21 cellular contexts compared by ENCODE assay signal in genomic region chr20:1861996-1862664, GRCh38. TPM values are rescaled to one million over a fixed set of nuclear protein-coding genes. Genes with fewer than 3 reads are reported as not detected.
A peak's percentile ranks its signal among the peaks of the same experiment; 100 is the strongest.
DNase-seq lines count a peak whose midpoint lies in the region; TF ChIP-seq lines count a peak whose summit lies in the region.
"Had no signal": no experiment of that assay in that cellular context is flagged by ENCODE, and none has a peak within 500 bp of the region (broad histone marks: within the 10 kb centered on the region; RNA-seq: fewer than 3 reads in every experiment).

No MANE protein-coding gene starts in this region.

- H3K36me3 Mint-ChIP-seq in MCF 10A (ENCODE audit: insufficient read depth, unreplicated experiment), result no peaks in the 10 kb centered on the region
- H3K36me3 Mint-ChIP-seq in type B pancreatic cell, result no peaks in the 10 kb centered on the region
- H3K36me3 Mint-ChIP-seq: activated naive CD8-positive, alpha-beta T cell treated with anti-CD3 and anti-CD28 coated beads, Interleukin-2, amount 10 ng/mL, durations not matched to agents 7 days and 5 days; CD8-positive, alpha-beta T cell had no signal

- intact Hi-C loops in breast epithelium (cut with DNase I; ENCODE audit: low total_unique reads), result loop anchor here (2.0 kb wide), 1 partner anchor 53 kb away; no protein-coding TSS in a partner anchor
- intact Hi-C loops in MCF 10A (cut with micrococcal nuclease), result no loop called here
- intact Hi-C loops in dorsolateral prefrontal cortex (cut with DNase I), result no loop called here

- no peaks in the 10 kb centered on the region for H3K36me3 ChIP-seq in breast epithelium
- H3K36me3 ChIP-seq in mucosa of rectum (ENCODE audit: control insufficient read depth in 2 of 2, insufficient read depth in 2 of 2, low read length in 2 of 2), result no peaks in the 10 kb centered on the region
- H3K36me3 ChIP-seq: prostate gland had no signal

- H3K27ac Mint-ChIP-seq in MCF 10A (ENCODE audit: low read depth, unreplicated experiment), result no peak overlapping the region
- peak overlapping the region; percentile 76 for H3K27ac Mint-ChIP-seq in type B pancreatic cell
- H3K27ac Mint-ChIP-seq: activated CD8-positive, alpha-beta T cell treated with anti-CD3 and anti-CD28 coated beads for 36 hours; activated naive CD8-positive, alpha-beta T cell treated with anti-CD3 and anti-CD28 coated beads, Interleukin-2, amount 10 ng/mL, durations not matched to agents 7 days and 5 days; CD8-positive, alpha-beta T cell had no signal

- H3K9me3 Mint-ChIP-seq in MCF 10A (ENCODE audit: unreplicated experiment) (no peaks in the 10 kb centered on the region), type B pancreatic cell (no peaks in the 10 kb centered on the region)
- H3K9me3 Mint-ChIP-seq: activated CD8-positive, alpha-beta T cell treated with anti-CD3 and anti-CD28 coated beads for 36 hours; activated naive CD8-positive, alpha-beta T cell treated with anti-CD3 and anti-CD28 coated beads, Interleukin-2, amount 10 ng/mL, durations not matched to agents 7 days and 5 days; CD8-positive, alpha-beta T cell; nephron had no signal

- DNase-seq in breast epithelium (ENCODE audit: low spot score in 2 of 2), result no peak
- DNase-seq in MCF 10A (ENCODE audit: unreplicated experiment), result no peak
- no peak for DNase-seq in dorsolateral prefrontal cortex
- DNase-seq in type B pancreatic cell (ENCODE audit: extremely low spot score, unreplicated experiment), result no peak
- no peak for DNase-seq in GOT3 (lab: John Stamatoyannopoulos, UW)
- no peak for DNase-seq in activated CD4-positive, CD25-positive, alpha-beta regulatory T cell treated with anti-CD3 and anti-CD28 coated beads, Interleukin-2, amount 50 U/mL, for 72 hours
- no peak for DNase-seq in NCI-H146 treated with DMSO at 0.1 percent for 48 hours (lab: John Stamatoyannopoulos, UW; ENCODE audit: unreplicated experiment)
- DNase-seq: activated CD4-positive, alpha-beta T cell treated with anti-CD3 and anti-CD28 coated beads for 1 hour; activated CD8-positive, alpha-beta T cell treated with anti-CD3 and anti-CD28 coated beads for 36 hours; activated effector memory CD4-positive, alpha-beta T cell treated with Interleukin-2 at 50 U/mL for 16 hours; activated naive CD8-positive, alpha-beta T cell treated with anti-CD3 and anti-CD28 coated beads, Interleukin-2, amount 10 ng/mL, durations not matched to agents 7 days and 5 days; AML-193; CD8-positive, alpha-beta T cell; GDM1; midbrain; NCI-H146; NCI-H526 treated with DMSO at 0.1 percent for 48 hours had no signal

- BruUV-seq in MCF 10A (replicated peaks; lab: Mats Ljungman, UMichigan), result no TSS peak

- H3K4me1 Mint-ChIP-seq in MCF 10A (ENCODE audit: insufficient read depth, unreplicated experiment) (peaks cover 6% of the 10 kb centered on the region), type B pancreatic cell (ENCODE audit: unreplicated experiment) (peaks cover 7% of the 10 kb centered on the region)

- H3K4me1 ChIP-seq in breast epithelium (no peaks in the 10 kb centered on the region), mucosa of rectum (ENCODE audit: control insufficient read depth in 2 of 2, insufficient read depth in 2 of 2, low read length in 2 of 2) (peaks cover 5 to 11% of the 10 kb centered on the region in 2 donors)
- H3K4me1 ChIP-seq: prostate gland had no signal

- H3K4me3 ChIP-seq in breast epithelium, result no peak overlapping the region
- peak overlapping the region in 3 of 59 donors; percentile 1 to 34 (median 10) for H3K4me3 ChIP-seq in dorsolateral prefrontal cortex
- H3K4me3 ChIP-seq in mucosa of rectum (ENCODE audit: low read length in 2 of 2), result no peak overlapping the region
- H3K4me3 ChIP-seq: prostate gland had no signal

- H3K4me3 Mint-ChIP-seq in MCF 10A (ENCODE audit: unreplicated experiment) (no peak overlapping the region), type B pancreatic cell (no peak overlapping the region)
- H3K4me3 Mint-ChIP-seq: activated CD8-positive, alpha-beta T cell treated with anti-CD3 and anti-CD28 coated beads for 36 hours; activated naive CD8-positive, alpha-beta T cell treated with anti-CD3 and anti-CD28 coated beads, Interleukin-2, amount 10 ng/mL, durations not matched to agents 7 days and 5 days; CD8-positive, alpha-beta T cell; nephron had no signal

- TF ChIP-seq CTCF in breast epithelium (IDR thresholded peaks at IDR 0.05) (no peak), MCF 10A (IDR thresholded peaks at IDR 0.05; ENCODE audit: unreplicated experiment) (no peak), dorsolateral prefrontal cortex (IDR thresholded peaks at IDR 0.05 in 54 of 56, conservative IDR thresholded peaks at IDR 0.05 in 2 of 56; ENCODE audit: low read depth in 1 of 56, partially characterized antibody in 56 of 56) (no peak), type B pancreatic cell (conservative IDR thresholded peaks at IDR 0.05) (no peak)

- POLR2A ChIA-PET in MCF 10A (lab: Yijun Ruan, JAX), result no interaction called here

- H3K27me3 Mint-ChIP-seq in MCF 10A (ENCODE audit: insufficient read depth, unreplicated experiment) (no peaks in the 10 kb centered on the region), type B pancreatic cell (peaks cover 25% of the 10 kb centered on the region)

- no peak for TF ChIP-seq POLR2A in breast epithelium (IDR thresholded peaks at IDR 0.05)

- no peak overlapping the region for H3K9ac ChIP-seq in mucosa of rectum (ENCODE audit: low read depth in 1 of 2, low read length in 2 of 2)

- H3K27me3 ChIP-seq in breast epithelium (no peaks in the 10 kb centered on the region), dorsolateral prefrontal cortex (no peaks in the 10 kb centered on the region), mucosa of rectum (ENCODE audit: control insufficient read depth in 2 of 2, insufficient read depth in 2 of 2, low read length in 2 of 2) (peaks cover 0 to 3% of the 10 kb centered on the region in 2 donors)

- H3K27ac ChIP-seq in breast epithelium (peak overlapping the region; percentile 66 to 67), dorsolateral prefrontal cortex (peak overlapping the region in 58 of 59 donors; percentile 14 to 92 (median 79)), mucosa of rectum (ENCODE audit: low read depth in 2 of 2, low read length in 2 of 2) (peak overlapping the region; percentile 13 to 66)

- CTCF ChIA-PET in MCF 10A (lab: Yijun Ruan, JAX), result interaction anchor here (0.6 to 0.9 kb wide), 2 partner anchors 40 to 69 kb away, joined by 3 read pairs; no protein-coding TSS in a partner anchor

- H3K9me3 ChIP-seq in breast epithelium, result no peaks in the 10 kb centered on the region
- no peaks in the 10 kb centered on the region for H3K9me3 ChIP-seq in mucosa of rectum (ENCODE audit: control insufficient read depth in 2 of 2, low read length in 2 of 2)
- H3K9me3 ChIP-seq: prostate gland had no signal

RNA-seq across cellular contexts. Expression of gene SIRPA, which starts 33.1 kb away (rescaled TPM):
- 10 to 100 TPM; 42.3 to 64.6 (median 53.9) TPM for total RNA-seq in breast epithelium
- total RNA-seq in MCF 10A (2022), result 18.0 and 23.6 TPM in 2 replicates
- 100 to 1,000 TPM; 164 to 389 (median 265) TPM for total RNA-seq in dorsolateral prefrontal cortex
- total RNA-seq in type B pancreatic cell (ENCODE audit: low replicate concordance), result 11.4 and 12.3 TPM in 2 replicates
- total RNA-seq: CD8-positive, alpha-beta T cell; T-helper 1 cell treated with Interleukin-12 subunit alpha and Interleukin-12 subunit beta and Interleukin-4 antibody, amounts not matched to agents 30 ng/mL and 1 ng/mL, for 36 hours had no signal
